Comparison of ENCODE assay signal across 1 cellular context in the genomic region with DNA sequence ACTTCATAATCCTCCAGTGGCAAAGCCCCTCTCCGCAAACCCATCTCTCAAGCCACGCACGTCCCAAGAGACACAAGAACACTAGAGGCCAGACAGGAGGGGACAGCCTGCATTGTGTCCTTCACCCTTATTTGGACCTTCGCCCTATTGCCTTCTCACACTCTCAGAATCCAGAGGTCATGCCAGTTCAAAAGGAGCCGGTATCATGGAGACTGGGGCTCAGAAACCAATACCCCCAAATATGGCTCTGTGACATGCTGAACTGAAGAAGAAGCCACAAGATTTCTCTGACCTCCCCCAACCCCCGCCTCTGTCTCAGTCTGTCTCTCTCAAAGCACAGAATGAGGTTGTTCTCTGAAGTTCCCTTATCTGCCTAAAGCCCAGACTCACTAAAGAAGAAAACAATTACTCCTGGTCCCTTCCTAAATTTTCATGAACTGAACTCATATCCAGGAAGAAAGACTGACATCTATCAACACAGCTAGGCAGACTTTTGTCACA.
TF ChIP-seq lines count a peak whose summit lies in the region.

No MANE protein-coding gene starts in this region.

TF ChIP-seq in GM12878, 131 proteins besides CTCF, POLR2A, EP300 and RAD21:
- TF ChIP-seq RFX5 (IDR thresholded peaks at IDR 0.05; ENCODE audit: low read depth, low read length) (no peak), IKZF2 (IDR thresholded peaks at IDR 0.05) (peak in 1 of 2 experiments; percentile 43; a peak in 1 of 4 replicates), BCL11A (IDR thresholded peaks at IDR 0.05; ENCODE audit: low read depth, low read length) (0 out of 2 replicates have a peak, but pooled peaks have one; percentile 39), PML (IDR thresholded peaks at IDR 0.05; ENCODE audit: low read length) (peak; percentile 56), CREM (IDR thresholded peaks at IDR 0.05; ENCODE audit: low read depth) (no peak; the same call in 1 of the 2 replicates), CBX5 (IDR thresholded peaks at IDR 0.05; ENCODE audit: low read depth) (no peak), NFIC (IDR thresholded peaks at IDR 0.05; ENCODE audit: low read depth, low read length) (0 out of 2 replicates have a peak, but pooled peaks have one; percentile 24), TCF3 (IDR thresholded peaks at IDR 0.05; ENCODE audit: borderline replicate concordance, insufficient read depth, low read depth, low read length) (no peak), CHD2 (IDR thresholded peaks at IDR 0.05; ENCODE audit: borderline replicate concordance, low read depth, low read length) (0 out of 2 replicates have a peak, but pooled peaks have one; percentile 39), ETV6 (conservative IDR thresholded peaks at IDR 0.05 in 1 of 2, IDR thresholded peaks at IDR 0.05 in 1 of 2; ENCODE audit: borderline replicate concordance in 1 of 2, low read depth in 1 of 2) (no peak), JUNB (IDR thresholded peaks at IDR 0.05) (peak; percentile 19), FOXM1 (IDR thresholded peaks at IDR 0.05; ENCODE audit: low read depth, low read length) (peak; percentile 14; the same call in 1 of the 2 replicates), PAX5 (IDR thresholded peaks at IDR 0.05; ENCODE audit: borderline replicate concordance, low read depth, low read length) (peak; percentile 54; the same call in 1 of the 2 replicates), TCF12 (IDR thresholded peaks at IDR 0.05; ENCODE audit: low read depth, low read length) (no peak), NBN (IDR thresholded peaks at IDR 0.05) (no peak), POLR2AphosphoS5 (IDR thresholded peaks at IDR 0.05; ENCODE audit: low read length) (peak; percentile 61), CBFB (IDR thresholded peaks at IDR 0.05; ENCODE audit: low read depth) (peak; percentile 80; the same call in 1 of the 2 replicates), ATF7 (IDR thresholded peaks at IDR 0.05; ENCODE audit: low read depth) (peak; percentile 12; the same call in 1 of the 2 replicates), MEF2B (IDR thresholded peaks at IDR 0.05; ENCODE audit: partially characterized antibody, poor library complexity, severe bottlenecking) (peak; percentile 94), HDGF (IDR thresholded peaks at IDR 0.05) (0 out of 2 replicates have a peak, but pooled peaks have one; percentile 3), SP1 (IDR thresholded peaks at IDR 0.05; ENCODE audit: low read depth, low read length) (peak; percentile 10), EGR1 (IDR thresholded peaks at IDR 0.05; ENCODE audit: borderline replicate concordance in 1 of 2, low read depth in 2 of 2, low read length in 2 of 2) (no peak), RUNX3 (IDR thresholded peaks at IDR 0.05; ENCODE audit: low read length) (peak; percentile 87), YY1 (IDR thresholded peaks at IDR 0.05; ENCODE audit: low read depth, low read length) (peak; percentile 81), MTA2 (IDR thresholded peaks at IDR 0.05; ENCODE audit: low read depth) (peak; percentile 58), FOS (IDR thresholded peaks at IDR 0.05; ENCODE audit: borderline replicate concordance, extremely low read depth, insufficient read length) (no peak), ZSCAN29 (IDR thresholded peaks at IDR 0.05) (no peak), ESRRA (IDR thresholded peaks at IDR 0.05; ENCODE audit: low read length) (peak; percentile 5; the same call in 1 of the 2 replicates), SRF (IDR thresholded peaks at IDR 0.05; ENCODE audit: low read depth in 2 of 2, low read length in 2 of 2) (peak; percentile 92 to 99), NR2F1 (conservative IDR thresholded peaks at IDR 0.05) (peak; percentile 86), TAF1 (IDR thresholded peaks at IDR 0.05; ENCODE audit: borderline replicate concordance, low read depth, low read length) (peak; percentile 88; the same call in 1 of the 2 replicates), IKZF1 (conservative IDR thresholded peaks at IDR 0.05) (0 out of 2 replicates have a peak, but pooled peaks have one; percentile 40), ZNF217 (IDR thresholded peaks at IDR 0.05) (no peak)
- TF ChIP-seq, protein P1, sequence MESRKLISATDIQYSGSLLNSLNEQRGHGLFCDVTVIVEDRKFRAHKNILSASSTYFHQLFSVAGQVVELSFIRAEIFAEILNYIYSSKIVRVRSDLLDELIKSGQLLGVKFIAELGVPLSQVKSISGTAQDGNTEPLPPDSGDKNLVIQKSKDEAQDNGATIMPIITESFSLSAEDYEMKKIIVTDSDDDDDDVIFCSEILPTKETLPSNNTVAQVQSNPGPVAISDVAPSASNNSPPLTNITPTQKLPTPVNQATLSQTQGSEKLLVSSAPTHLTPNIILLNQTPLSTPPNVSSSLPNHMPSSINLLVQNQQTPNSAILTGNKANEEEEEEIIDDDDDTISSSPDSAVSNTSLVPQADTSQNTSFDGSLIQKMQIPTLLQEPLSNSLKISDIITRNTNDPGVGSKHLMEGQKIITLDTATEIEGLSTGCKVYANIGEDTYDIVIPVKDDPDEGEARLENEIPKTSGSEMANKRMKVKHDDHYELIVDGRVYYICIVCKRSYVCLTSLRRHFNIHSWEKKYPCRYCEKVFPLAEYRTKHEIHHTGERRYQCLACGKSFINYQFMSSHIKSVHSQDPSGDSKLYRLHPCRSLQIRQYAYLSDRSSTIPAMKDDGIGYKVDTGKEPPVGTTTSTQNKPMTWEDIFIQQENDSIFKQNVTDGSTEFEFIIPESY (IDR thresholded peaks at IDR 0.05), result no peak
- TF ChIP-seq, protein P2, sequence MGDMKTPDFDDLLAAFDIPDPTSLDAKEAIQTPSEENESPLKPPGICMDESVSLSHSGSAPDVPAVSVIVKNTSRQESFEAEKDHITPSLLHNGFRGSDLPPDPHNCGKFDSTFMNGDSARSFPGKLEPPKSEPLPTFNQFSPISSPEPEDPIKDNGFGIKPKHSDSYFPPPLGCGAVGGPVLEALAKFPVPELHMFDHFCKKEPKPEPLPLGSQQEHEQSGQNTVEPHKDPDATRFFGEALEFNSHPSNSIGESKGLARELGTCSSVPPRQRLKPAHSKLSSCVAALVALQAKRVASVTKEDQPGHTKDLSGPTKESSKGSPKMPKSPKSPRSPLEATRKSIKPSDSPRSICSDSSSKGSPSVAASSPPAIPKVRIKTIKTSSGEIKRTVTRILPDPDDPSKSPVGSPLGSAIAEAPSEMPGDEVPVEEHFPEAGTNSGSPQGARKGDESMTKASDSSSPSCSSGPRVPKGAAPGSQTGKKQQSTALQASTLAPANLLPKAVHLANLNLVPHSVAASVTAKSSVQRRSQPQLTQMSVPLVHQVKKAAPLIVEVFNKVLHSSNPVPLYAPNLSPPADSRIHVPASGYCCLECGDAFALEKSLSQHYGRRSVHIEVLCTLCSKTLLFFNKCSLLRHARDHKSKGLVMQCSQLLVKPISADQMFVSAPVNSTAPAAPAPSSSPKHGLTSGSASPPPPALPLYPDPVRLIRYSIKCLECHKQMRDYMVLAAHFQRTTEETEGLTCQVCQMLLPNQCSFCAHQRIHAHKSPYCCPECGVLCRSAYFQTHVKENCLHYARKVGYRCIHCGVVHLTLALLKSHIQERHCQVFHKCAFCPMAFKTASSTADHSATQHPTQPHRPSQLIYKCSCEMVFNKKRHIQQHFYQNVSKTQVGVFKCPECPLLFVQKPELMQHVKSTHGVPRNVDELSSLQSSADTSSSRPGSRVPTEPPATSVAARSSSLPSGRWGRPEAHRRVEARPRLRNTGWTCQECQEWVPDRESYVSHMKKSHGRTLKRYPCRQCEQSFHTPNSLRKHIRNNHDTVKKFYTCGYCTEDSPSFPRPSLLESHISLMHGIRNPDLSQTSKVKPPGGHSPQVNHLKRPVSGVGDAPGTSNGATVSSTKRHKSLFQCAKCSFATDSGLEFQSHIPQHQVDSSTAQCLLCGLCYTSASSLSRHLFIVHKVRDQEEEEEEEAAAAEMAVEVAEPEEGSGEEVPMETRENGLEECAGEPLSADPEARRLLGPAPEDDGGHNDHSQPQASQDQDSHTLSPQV (IDR thresholded peaks at IDR 0.05), result 0 out of 2 replicates have a peak, but pooled peaks have one; percentile 44
- TF ChIP-seq, protein P3, sequence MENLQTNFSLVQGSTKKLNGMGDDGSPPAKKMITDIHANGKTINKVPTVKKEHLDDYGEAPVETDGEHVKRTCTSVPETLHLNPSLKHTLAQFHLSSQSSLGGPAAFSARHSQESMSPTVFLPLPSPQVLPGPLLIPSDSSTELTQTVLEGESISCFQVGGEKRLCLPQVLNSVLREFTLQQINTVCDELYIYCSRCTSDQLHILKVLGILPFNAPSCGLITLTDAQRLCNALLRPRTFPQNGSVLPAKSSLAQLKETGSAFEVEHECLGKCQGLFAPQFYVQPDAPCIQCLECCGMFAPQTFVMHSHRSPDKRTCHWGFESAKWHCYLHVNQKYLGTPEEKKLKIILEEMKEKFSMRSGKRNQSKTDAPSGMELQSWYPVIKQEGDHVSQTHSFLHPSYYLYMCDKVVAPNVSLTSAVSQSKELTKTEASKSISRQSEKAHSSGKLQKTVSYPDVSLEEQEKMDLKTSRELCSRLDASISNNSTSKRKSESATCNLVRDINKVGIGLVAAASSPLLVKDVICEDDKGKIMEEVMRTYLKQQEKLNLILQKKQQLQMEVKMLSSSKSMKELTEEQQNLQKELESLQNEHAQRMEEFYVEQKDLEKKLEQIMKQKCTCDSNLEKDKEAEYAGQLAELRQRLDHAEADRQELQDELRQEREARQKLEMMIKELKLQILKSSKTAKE (IDR thresholded peaks at IDR 0.05; ENCODE audit: low read depth, poor library complexity, severe bottlenecking), result peak; percentile 64
- TF ChIP-seq, protein P4, sequence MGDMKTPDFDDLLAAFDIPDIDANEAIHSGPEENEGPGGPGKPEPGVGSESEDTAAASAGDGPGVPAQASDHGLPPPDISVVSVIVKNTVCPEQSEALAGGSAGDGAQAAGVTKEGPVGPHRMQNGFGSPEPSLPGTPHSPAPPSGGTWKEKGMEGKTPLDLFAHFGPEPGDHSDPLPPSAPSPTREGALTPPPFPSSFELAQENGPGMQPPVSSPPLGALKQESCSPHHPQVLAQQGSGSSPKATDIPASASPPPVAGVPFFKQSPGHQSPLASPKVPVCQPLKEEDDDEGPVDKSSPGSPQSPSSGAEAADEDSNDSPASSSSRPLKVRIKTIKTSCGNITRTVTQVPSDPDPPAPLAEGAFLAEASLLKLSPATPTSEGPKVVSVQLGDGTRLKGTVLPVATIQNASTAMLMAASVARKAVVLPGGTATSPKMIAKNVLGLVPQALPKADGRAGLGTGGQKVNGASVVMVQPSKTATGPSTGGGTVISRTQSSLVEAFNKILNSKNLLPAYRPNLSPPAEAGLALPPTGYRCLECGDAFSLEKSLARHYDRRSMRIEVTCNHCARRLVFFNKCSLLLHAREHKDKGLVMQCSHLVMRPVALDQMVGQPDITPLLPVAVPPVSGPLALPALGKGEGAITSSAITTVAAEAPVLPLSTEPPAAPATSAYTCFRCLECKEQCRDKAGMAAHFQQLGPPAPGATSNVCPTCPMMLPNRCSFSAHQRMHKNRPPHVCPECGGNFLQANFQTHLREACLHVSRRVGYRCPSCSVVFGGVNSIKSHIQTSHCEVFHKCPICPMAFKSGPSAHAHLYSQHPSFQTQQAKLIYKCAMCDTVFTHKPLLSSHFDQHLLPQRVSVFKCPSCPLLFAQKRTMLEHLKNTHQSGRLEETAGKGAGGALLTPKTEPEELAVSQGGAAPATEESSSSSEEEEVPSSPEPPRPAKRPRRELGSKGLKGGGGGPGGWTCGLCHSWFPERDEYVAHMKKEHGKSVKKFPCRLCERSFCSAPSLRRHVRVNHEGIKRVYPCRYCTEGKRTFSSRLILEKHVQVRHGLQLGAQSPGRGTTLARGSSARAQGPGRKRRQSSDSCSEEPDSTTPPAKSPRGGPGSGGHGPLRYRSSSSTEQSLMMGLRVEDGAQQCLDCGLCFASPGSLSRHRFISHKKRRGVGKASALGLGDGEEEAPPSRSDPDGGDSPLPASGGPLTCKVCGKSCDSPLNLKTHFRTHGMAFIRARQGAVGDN (IDR thresholded peaks at IDR 0.05), result peak; percentile 77
- TF ChIP-seq, protein P5, sequence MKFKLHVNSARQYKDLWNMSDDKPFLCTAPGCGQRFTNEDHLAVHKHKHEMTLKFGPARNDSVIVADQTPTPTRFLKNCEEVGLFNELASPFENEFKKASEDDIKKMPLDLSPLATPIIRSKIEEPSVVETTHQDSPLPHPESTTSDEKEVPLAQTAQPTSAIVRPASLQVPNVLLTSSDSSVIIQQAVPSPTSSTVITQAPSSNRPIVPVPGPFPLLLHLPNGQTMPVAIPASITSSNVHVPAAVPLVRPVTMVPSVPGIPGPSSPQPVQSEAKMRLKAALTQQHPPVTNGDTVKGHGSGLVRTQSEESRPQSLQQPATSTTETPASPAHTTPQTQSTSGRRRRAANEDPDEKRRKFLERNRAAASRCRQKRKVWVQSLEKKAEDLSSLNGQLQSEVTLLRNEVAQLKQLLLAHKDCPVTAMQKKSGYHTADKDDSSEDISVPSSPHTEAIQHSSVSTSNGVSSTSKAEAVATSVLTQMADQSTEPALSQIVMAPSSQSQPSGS (IDR thresholded peaks at IDR 0.05; ENCODE audit: low read length), result peak; percentile 60; the same call in 1 of the 2 replicates
- TF ChIP-seq, protein P6, sequence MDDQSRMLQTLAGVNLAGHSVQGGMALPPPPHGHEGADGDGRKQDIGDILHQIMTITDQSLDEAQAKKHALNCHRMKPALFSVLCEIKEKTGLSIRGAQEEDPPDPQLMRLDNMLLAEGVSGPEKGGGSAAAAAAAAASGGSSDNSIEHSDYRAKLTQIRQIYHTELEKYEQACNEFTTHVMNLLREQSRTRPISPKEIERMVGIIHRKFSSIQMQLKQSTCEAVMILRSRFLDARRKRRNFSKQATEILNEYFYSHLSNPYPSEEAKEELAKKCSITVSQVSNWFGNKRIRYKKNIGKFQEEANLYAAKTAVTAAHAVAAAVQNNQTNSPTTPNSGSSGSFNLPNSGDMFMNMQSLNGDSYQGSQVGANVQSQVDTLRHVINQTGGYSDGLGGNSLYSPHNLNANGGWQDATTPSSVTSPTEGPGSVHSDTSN (IDR thresholded peaks at IDR 0.05; ENCODE audit: insufficient replicate concordance, low read depth, low read length), result no peak
- TF ChIP-seq, protein P7, sequence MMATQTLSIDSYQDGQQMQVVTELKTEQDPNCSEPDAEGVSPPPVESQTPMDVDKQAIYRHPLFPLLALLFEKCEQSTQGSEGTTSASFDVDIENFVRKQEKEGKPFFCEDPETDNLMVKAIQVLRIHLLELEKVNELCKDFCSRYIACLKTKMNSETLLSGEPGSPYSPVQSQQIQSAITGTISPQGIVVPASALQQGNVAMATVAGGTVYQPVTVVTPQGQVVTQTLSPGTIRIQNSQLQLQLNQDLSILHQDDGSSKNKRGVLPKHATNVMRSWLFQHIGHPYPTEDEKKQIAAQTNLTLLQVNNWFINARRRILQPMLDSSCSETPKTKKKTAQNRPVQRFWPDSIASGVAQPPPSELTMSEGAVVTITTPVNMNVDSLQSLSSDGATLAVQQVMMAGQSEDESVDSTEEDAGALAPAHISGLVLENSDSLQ (IDR thresholded peaks at IDR 0.05), result no peak
TF ChIP-seq in GM12878: peak in this region for 26.
